Comparison of ENCODE assay signal across 1 cellular context in genomic region chr6:105221219-105221618, GRCh38. TPM values are rescaled to one million over a fixed set of nuclear protein-coding genes. Genes with fewer than 3 reads are reported as not detected.
"Had no signal": no experiment of that assay in that cellular context is flagged by ENCODE, and none has a peak within 500 bp of the region (broad histone marks: within the 10 kb centered on the region; RNA-seq: fewer than 3 reads in every experiment).

No MANE protein-coding gene starts in this region.

RNA-seq across cellular contexts. Expression of gene POPDC3, which starts 41.4 kb away (rescaled TPM):
- total RNA-seq: OCI-LY7 had no signal
